Comparison of ENCODE assay signal across 8 cellular contexts in the genomic region with DNA sequence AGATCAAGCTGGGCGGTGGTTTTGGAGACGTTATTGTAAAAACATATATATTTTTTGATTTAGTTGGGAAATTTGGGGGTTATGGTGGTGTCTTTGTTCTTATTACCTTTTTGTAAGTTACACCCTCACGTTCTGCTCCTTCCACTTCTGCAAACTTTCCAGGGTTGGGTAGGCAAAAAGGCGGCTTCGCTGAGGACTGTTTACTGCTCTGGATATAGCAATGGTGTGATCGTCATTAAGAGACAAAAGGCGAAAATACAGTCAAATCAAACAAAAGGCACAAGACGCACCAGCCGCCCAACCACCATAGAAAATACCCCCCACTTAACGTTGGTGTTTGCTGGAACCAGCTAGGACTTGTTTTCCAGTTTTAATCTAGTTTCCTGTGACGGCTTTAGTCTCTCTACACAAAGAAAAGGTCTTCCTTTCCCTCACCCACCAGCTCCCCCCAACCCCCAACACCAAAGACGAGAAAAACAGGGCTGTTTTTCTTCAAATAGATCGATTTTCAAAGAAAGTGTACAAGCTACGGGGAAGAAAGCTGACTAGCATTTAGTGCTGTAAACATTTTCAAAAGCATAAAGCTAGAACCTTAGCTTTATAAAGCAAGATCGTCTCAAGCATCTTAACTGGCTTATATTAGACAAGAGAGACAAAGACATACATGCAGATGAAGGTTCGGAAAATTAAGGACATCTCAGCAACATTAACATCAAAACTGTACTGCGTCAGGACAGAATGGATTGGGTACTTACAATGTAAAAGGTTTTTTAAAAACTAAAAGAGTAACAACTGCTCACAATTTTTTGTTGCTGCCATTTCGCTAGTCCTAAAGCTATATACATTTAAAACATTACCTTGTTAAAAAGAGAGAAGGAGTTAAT. TPM values are rescaled to one million over a fixed set of nuclear protein-coding genes. Genes with fewer than 3 reads are reported as not detected.
A peak's percentile ranks its signal among the peaks of the same experiment; 100 is the strongest.
DNase-seq lines count a peak whose midpoint lies in the region; ATAC-seq, FAIRE-seq and TF ChIP-seq lines count a peak whose summit lies in the region.

No MANE protein-coding gene starts in this region.

- no peak for TF ChIP-seq CTCF in HCT116 (IDR thresholded peaks at IDR 0.05 in 2 of 3, conservative IDR thresholded peaks at IDR 0.05 in 1 of 3; ENCODE audit: borderline replicate concordance in 1 of 3, insufficient read depth in 1 of 3, low read depth in 2 of 3, low read length in 2 of 3)
- TF ChIP-seq CTCF in Peyer's patch (IDR thresholded peaks at IDR 0.05): no peak
- TF ChIP-seq CTCF in GM12878 (IDR thresholded peaks at IDR 0.05 in 2 of 3, conservative IDR thresholded peaks at IDR 0.05 in 1 of 3; ENCODE audit: control insufficient read depth in 2 of 3, extremely low read depth in 1 of 3, insufficient read depth in 1 of 3, low read depth in 3 of 3, low read length in 3 of 3): no peak

- TF ChIP-seq EP300 in GM12878 (IDR thresholded peaks at IDR 0.05; ENCODE audit: borderline replicate concordance in 1 of 2, control insufficient read depth in 1 of 2, low read depth in 2 of 2, low read length in 2 of 2): no peak

- H3K27me3 Mint-ChIP-seq in stimulated activated naive B cell treated with anti-CD40 and anti-IgM and Interleukin-4, amounts not matched to agents 10 μg/mL and 1 μg/mL and 100 μg/mL, for 72 hours: no peaks in the 10 kb centered on the region

- peaks cover 0 to 11% of the 10 kb centered on the region in 2 experiments; a peak in 3 of 4 replicates for H3K36me3 ChIP-seq in HCT116 (ENCODE audit: control insufficient read depth in 1 of 2, insufficient read depth in 2 of 2, low read length in 2 of 2)
- H3K36me3 ChIP-seq in Peyer's patch: no peaks in the 10 kb centered on the region
- H3K36me3 ChIP-seq in GM12878 (ENCODE audit: control insufficient read depth in 2 of 2, insufficient read depth in 2 of 2, low read length in 1 of 2): peaks cover 12 to 13% of the 10 kb centered on the region in 2 experiments; a peak in 3 of 4 replicates

- BruUV-seq in HCT116 (replicated peaks; lab: Mats Ljungman, UMichigan): no TSS peak
- no TSS peak for BruUV-seq in GM12878 (replicated peaks; lab: Mats Ljungman, UMichigan)

- peak overlapping the region; percentile 93 to 99 for H3K4me3 Mint-ChIP-seq in stimulated activated naive B cell treated with anti-CD40 and anti-IgM and Interleukin-4, amounts not matched to agents 10 μg/mL and 1 μg/mL and 100 μg/mL, for 72 hours

- SMC1A ChIA-PET in GM12878 (lab: Charles Lee; ENCODE audit: uncharacterized antibody, unreplicated experiment): interaction anchor here (0.8 to 12.2 kb wide), 9 partner anchors 8 to 699 kb away, joined by 3 to 226 read pairs (median 4); partner anchors contain the start of genes CFAP251, RHOF and ZCCHC8

- H4K20me1 ChIP-seq in HCT116 (ENCODE audit: insufficient read depth) (no peaks in the 10 kb centered on the region), GM12878 (ENCODE audit: control insufficient read depth, insufficient read depth) (peaks cover 5% of the 10 kb centered on the region; the same call in 1 of the 2 replicates)

- intact Hi-C loops in HCT116 (cut with micrococcal nuclease) (no loop called here), GM12878 (cut with micrococcal nuclease; ENCODE audit: unreplicated experiment) (loop anchor here (5.0 kb wide), 2 partner anchors 265 to 1430 kb away; partner anchors contain the start of genes MPHOSPH9 and MTRFR)

- WGBS in GM12878 (ENCODE audit: insufficient coverage, insufficient replicate concordance, low lambda C conversion rate, missing lambda C conversion rate): 2% methylated on average over 18 of the region's 18 CpGs

- H3K36me3 Mint-ChIP-seq in stimulated activated naive B cell treated with anti-CD40 and anti-IgM and Interleukin-4, amounts not matched to agents 10 μg/mL and 1 μg/mL and 100 μg/mL, for 72 hours: peaks cover 28 to 50% of the 10 kb centered on the region in 2 donors

- H3K79me2 ChIP-seq in HCT116 (ENCODE audit: insufficient read depth, low read length): peaks cover 53% of the 10 kb centered on the region
- H3K79me2 ChIP-seq in GM12878 (ENCODE audit: control insufficient read depth, insufficient read depth, low read length): peaks cover 73% of the 10 kb centered on the region

- RAD21 ChIA-PET in HCT116 (lab: Charles Lee; ENCODE audit: low non-redundant PET in 1 of 2, low total read pairs in 2 of 2, uncharacterized antibody in 2 of 2, unreplicated experiment in 2 of 2): no interaction called here
- RAD21 ChIA-PET in GM12878 (lab: Charles Lee; ENCODE audit: unreplicated experiment): interaction anchor here (0.6 to 13.1 kb wide), 10 partner anchors 7 to 401 kb away, joined by 3 to 395 read pairs (median 4); partner anchors contain the start of genes ORAI1, PSMD9 and RHOF

- DNase-seq in AML-193 (lab: John Stamatoyannopoulos, UW) (peak; percentile 19 to 24), HCT116 (ENCODE audit: low read depth, low spot score) (no peak), Peyer's patch (no peak), GM12878 (ENCODE audit: low read depth, low spot score) (no peak), amniotic stem cell (lab: John Stamatoyannopoulos, UW) (no peak)
- no peak for DNase-seq in stimulated activated naive B cell treated with anti-CD40 and anti-IgM and Interleukin-4, amounts not matched to agents 10 μg/mL and 1 μg/mL and 100 μg/mL, for 72 hours

- FAIRE-seq in GM12878 (lab: Jason Lieb, UNC) (no peak), islet of Langerhans (lab: Jason Lieb, UNC) (peak; percentile 9)

- H3K27ac Mint-ChIP-seq in stimulated activated naive B cell treated with anti-CD40 and anti-IgM and Interleukin-4, amounts not matched to agents 10 μg/mL and 1 μg/mL and 100 μg/mL, for 72 hours: peak overlapping the region; percentile 100

- in situ Hi-C loops in GM12878 (cut with MboI): no loop called here

- no peaks in the 10 kb centered on the region for H3K9me3 Mint-ChIP-seq in stimulated activated naive B cell treated with anti-CD40 and anti-IgM and Interleukin-4, amounts not matched to agents 10 μg/mL and 1 μg/mL and 100 μg/mL, for 72 hours

- H3K4me1 Mint-ChIP-seq in stimulated activated naive B cell treated with anti-CD40 and anti-IgM and Interleukin-4, amounts not matched to agents 10 μg/mL and 1 μg/mL and 100 μg/mL, for 72 hours: peaks cover 37 to 58% of the 10 kb centered on the region in 2 donors

- H3K4me1 ChIP-seq in HCT116 (ENCODE audit: control insufficient read depth in 1 of 2, insufficient read depth in 2 of 2, low read length in 2 of 2) (peaks cover 40 to 76% of the 10 kb centered on the region in 2 experiments), Peyer's patch (peaks cover 0 to 38% (median 15%) of the 10 kb centered on the region in 4 donors), GM12878 (ENCODE audit: control insufficient read depth, insufficient read depth, low read length) (peaks cover 20% of the 10 kb centered on the region)

- H3K4me3 ChIP-seq in HCT116 (replicated peaks in 1 of 2; ENCODE audit: low read depth in 1 of 2, low read length in 2 of 2): peak overlapping the region; percentile 74
- H3K4me3 ChIP-seq in Peyer's patch: peak overlapping the region; percentile 82 to 93 (median 88)
- peak overlapping the region; percentile 66 for H3K4me3 ChIP-seq in GM12878

- no peaks in the 10 kb centered on the region for H3K27me3 ChIP-seq in HCT116 (ENCODE audit: insufficient read depth, low read length)
- H3K27me3 ChIP-seq in Peyer's patch: no peaks in the 10 kb centered on the region
- no peaks in the 10 kb centered on the region for H3K27me3 ChIP-seq in GM12878 (replicated peaks in 1 of 2; ENCODE audit: control insufficient read depth in 2 of 2, insufficient read depth in 2 of 2, low read length in 1 of 2)

- peak overlapping the region; percentile 98 for H3K9ac ChIP-seq in HCT116 (ENCODE audit: low read length)
- peak overlapping the region; percentile 100 for H3K9ac ChIP-seq in GM12878 (ENCODE audit: control insufficient read depth, insufficient read depth, low read length)

- H3K9me2 ChIP-seq in HCT116 (ENCODE audit: insufficient read depth): no peaks in the 10 kb centered on the region

- POLR2A ChIA-PET in HCT116 (lab: Charles Lee) (interaction anchor here (0.6 to 2.6 kb wide), 6 partner anchors 10 to 86 kb away, joined by 3 to 9 read pairs (median 5); partner anchors contain the start of gene PSMD9), GM12878 (lab: Charles Lee) (interaction anchor here (0.5 to 10.1 kb wide), 14 partner anchors 9 to 1582 kb away, joined by 3 to 155 read pairs (median 6); partner anchors contain the start of genes DIABLO, ORAI1, PSMD9 and RHOF)

- TF ChIP-seq RAD21 in HCT116 (IDR thresholded peaks at IDR 0.05; ENCODE audit: low read depth) (no peak), GM12878 (IDR thresholded peaks at IDR 0.05; ENCODE audit: insufficient read depth, low read depth, low read length) (no peak)

- CTCF ChIA-PET in HCT116 (lab: Charles Lee): interaction anchor here (1.2 to 4.0 kb wide), 3 partner anchors 8 to 86 kb away, joined by 3 to 30 read pairs (median 26); partner anchors contain the start of gene RHOF
- CTCF ChIA-PET in GM12878 (lab: Yijun Ruan, JAX): interaction anchor here (0.5 to 13.6 kb wide), 10 partner anchors 5 to 1132 kb away, joined by 3 to 565 read pairs (median 5); partner anchors contain the start of genes PSMD9, RHOF and SETD1B

- H3K4me2 ChIP-seq in HCT116 (ENCODE audit: low read length) (peak overlapping the region; percentile 99), GM12878 (ENCODE audit: control insufficient read depth, insufficient read depth) (peak overlapping the region; percentile 88)

- H2AFZ ChIP-seq in HCT116 (ENCODE audit: low read depth, low read length, poor library complexity, severe bottlenecking): no peak overlapping the region
- no peak overlapping the region for H2AFZ ChIP-seq in GM12878 (ENCODE audit: control insufficient read depth, low read depth, low read length)

- ATAC-seq in HCT116 (no peak), GM12878 (no peak), GM18517 (IDR thresholded peaks at IDR 0.05; ENCODE audit: unreplicated experiment) (no peak)
- ATAC-seq in stimulated activated naive B cell treated with anti-CD40 and anti-IgM and Interleukin-4, amounts not matched to agents 10 μg/mL and 1 μg/mL and 100 μg/mL, for 72 hours (replicated peaks): no peak

- no peaks in the 10 kb centered on the region for H3K9me3 ChIP-seq in HCT116 (ENCODE audit: control insufficient read depth in 1 of 2, insufficient read depth in 1 of 2, low read depth in 1 of 2, low read length in 2 of 2)
- no peaks in the 10 kb centered on the region for H3K9me3 ChIP-seq in Peyer's patch
- H3K9me3 ChIP-seq in GM12878 (replicated peaks; ENCODE audit: control insufficient read depth, insufficient read depth, low read length): no peaks in the 10 kb centered on the region

- TF ChIP-seq POLR2A in HCT116 (IDR thresholded peaks at IDR 0.05; ENCODE audit: borderline replicate concordance, extremely low read depth, insufficient read depth, insufficient read length) (no peak), Peyer's patch (IDR thresholded peaks at IDR 0.05) (no peak), GM12878 (IDR thresholded peaks at IDR 0.05; ENCODE audit: low read depth, low read length) (peak; percentile 49; the same call in 1 of the 2 replicates)

- H3K27ac ChIP-seq in HCT116 (ENCODE audit: low read depth, low read length) (peak overlapping the region; percentile 100), Peyer's patch (peak overlapping the region; percentile 100), GM12878 (ENCODE audit: control insufficient read depth, insufficient read depth) (peak overlapping the region; percentile 97)

RNA-seq across cellular contexts. Expression of gene SETD1B, which starts 2.0 kb away (rescaled TPM):
- 17.5 TPM for total RNA-seq in HCT116 (2021; ENCODE audit: unreplicated experiment)
- 6.6 and 7.3 TPM in 2 replicates for polyA plus RNA-seq in HCT116 (2012)
- total RNA-seq in Peyer's patch: 10 to 100 TPM; 15.4 to 30.5 (median 25.3) TPM
- 8.1 and 10.1 TPM in 2 replicates for total RNA-seq in GM12878 (2013; cell fraction: nucleolus; rRNA removed)
- total RNA-seq in GM12878 (2014; rRNA removed): 1.8 and 2.1 TPM in 2 replicates
- total RNA-seq in GM12878 (2014; rRNA removed; fragmentation: Illumina TruSeq; extraction: Trizol): 1.3 TPM in 2 replicates
- 15.5 and 17.3 TPM in 2 replicates for total RNA-seq in GM12878 (2021)
- polyA plus RNA-seq in GM12878 (2011; ENCODE audit: low read depth): 2.0 TPM
- polyA plus RNA-seq in GM12878 (2011; rRNA removed): 0.27 and 0.50 TPM in 2 replicates
- polyA plus RNA-seq in GM12878 (2011; cell fraction: cytosol; rRNA removed): 0.67 and 0.76 TPM in 2 replicates
- polyA plus RNA-seq in GM12878 (2011; cell fraction: nucleus; rRNA removed): 3.1 and 6.2 TPM in 2 replicates
- 4.3 and 5.9 TPM in 2 replicates for polyA plus RNA-seq in GM12878 (2012)
- 1.7 and 3.6 TPM in 2 replicates for polyA plus RNA-seq in GM12878 (2014; fragmentation: Illumina TruSeq; extraction: Trizol)
- polyA plus RNA-seq in GM12878 (2014; fragmentation: Nextera tagmentation; extraction: Ambion mirVana): 1 to 10 TPM in 1 of 2 experiments, under 1 TPM in 1; 0.53 to 1.7 TPM
- polyA plus RNA-seq in GM12878 (2014; rRNA removed): 4.9 and 7.5 TPM in 2 replicates
- polyA plus RNA-seq in GM12878 (2016; fragmentation: Nextera tagmentation; extraction: Ambion mirVana): 1 to 10 TPM; 1.2 to 1.5 TPM
- polyA minus RNA-seq in GM12878 (2011; rRNA and poly(A)+ RNA removed): 1.3 and 1.4 TPM in 2 replicates
- 2.3 and 3.3 TPM in 2 replicates for polyA minus RNA-seq in GM12878 (2011; cell fraction: cytosol; rRNA and poly(A)+ RNA removed)
- polyA minus RNA-seq in GM12878 (2011; cell fraction: nucleus; rRNA and poly(A)+ RNA removed): 1.6 and 3.5 TPM in 2 replicates

RNA-seq across cellular contexts. Expression of gene RHOF, which starts 8.4 kb away (rescaled TPM):
- 116 TPM for total RNA-seq in HCT116 (2021; ENCODE audit: unreplicated experiment)
- 93.4 and 134 TPM in 2 replicates for polyA plus RNA-seq in HCT116 (2012)
- 100 to 1,000 TPM in 2 of 4 donors, 10 to 100 TPM in 2; 31.4 to 134 (median 91.0) TPM for total RNA-seq in Peyer's patch
- total RNA-seq in GM12878 (2013; cell fraction: nucleolus; rRNA removed): 111 and 129 TPM in 2 replicates
- 58.0 and 58.8 TPM in 2 replicates for total RNA-seq in GM12878 (2014; rRNA removed)
- total RNA-seq in GM12878 (2014; rRNA removed; fragmentation: Illumina TruSeq; extraction: Trizol): 32.8 and 32.9 TPM in 2 replicates
- 72.8 and 78.7 TPM in 2 replicates for total RNA-seq in GM12878 (2021)
- polyA plus RNA-seq in GM12878 (2011; ENCODE audit: low read depth): 11.6 TPM
- polyA plus RNA-seq in GM12878 (2011; rRNA removed): 25.4 and 40.8 TPM in 2 replicates
- 71.0 and 80.5 TPM in 2 replicates for polyA plus RNA-seq in GM12878 (2011; cell fraction: cytosol; rRNA removed)
- polyA plus RNA-seq in GM12878 (2011; cell fraction: nucleus; rRNA removed): 76.9 and 97.7 TPM in 2 replicates
- polyA plus RNA-seq in GM12878 (2012): 38.5 and 51.6 TPM in 2 replicates
- 28.5 and 36.5 TPM in 2 replicates for polyA plus RNA-seq in GM12878 (2014; fragmentation: Illumina TruSeq; extraction: Trizol)
- 1 to 10 TPM; 6.1 to 6.4 TPM for polyA plus RNA-seq in GM12878 (2014; fragmentation: Nextera tagmentation; extraction: Ambion mirVana)
- polyA plus RNA-seq in GM12878 (2014; rRNA removed): 66.1 and 75.8 TPM in 2 replicates
- polyA plus RNA-seq in GM12878 (2016; fragmentation: Nextera tagmentation; extraction: Ambion mirVana): 10 to 100 TPM; 38.9 to 40.5 TPM
- polyA minus RNA-seq in GM12878 (2011; rRNA and poly(A)+ RNA removed): 45.1 and 66.7 TPM in 2 replicates
- 58.2 and 58.8 TPM in 2 replicates for polyA minus RNA-seq in GM12878 (2011; cell fraction: cytosol; rRNA and poly(A)+ RNA removed)
- 35.3 and 53.2 TPM in 2 replicates for polyA minus RNA-seq in GM12878 (2011; cell fraction: nucleus; rRNA and poly(A)+ RNA removed)

RNA-seq across cellular contexts. Expression of gene HPD, which starts 56.8 kb away (rescaled TPM):
- total RNA-seq in HCT116 (2021; ENCODE audit: unreplicated experiment) (1.1 TPM), Peyer's patch (not detected), GM12878 (2014; rRNA removed) (not detected in 2 replicates), GM12878 (2014; rRNA removed; fragmentation: Illumina TruSeq; extraction: Trizol) (not detected in 2 replicates), GM12878 (2021) (0.13 and 0.28 TPM in 2 replicates)
- polyA plus RNA-seq in HCT116 (2012): 1.5 TPM in 2 replicates
- total RNA-seq in GM12878 (2013; cell fraction: nucleolus; rRNA removed): not detected in 2 replicates
- polyA plus RNA-seq in GM12878 (2011; ENCODE audit: low read depth): not detected
- polyA plus RNA-seq in GM12878 (2011; rRNA removed) (not detected in 2 replicates), GM12878 (2014; fragmentation: Illumina TruSeq; extraction: Trizol) (not detected in 2 replicates), GM12878 (2014; fragmentation: Nextera tagmentation; extraction: Ambion mirVana) (under 1 TPM in 1 of 2 experiments, not detected in 1; 0.04 TPM), GM12878 (2014; rRNA removed) (0.15 and 0.69 TPM in 2 replicates), GM12878 (2016; fragmentation: Nextera tagmentation; extraction: Ambion mirVana) (not detected)
- not detected in 2 replicates for polyA plus RNA-seq in GM12878 (2011; cell fraction: cytosol; rRNA removed)
- not detected in 2 replicates for polyA plus RNA-seq in GM12878 (2011; cell fraction: nucleus; rRNA removed)
- polyA plus RNA-seq in GM12878 (2012): 0.15 TPM in 1 of 2 replicates, not detected in the other
- polyA minus RNA-seq in GM12878 (2011; rRNA and poly(A)+ RNA removed): not detected in 2 replicates
- polyA minus RNA-seq in GM12878 (2011; cell fraction: cytosol; rRNA and poly(A)+ RNA removed): not detected in 2 replicates
- polyA minus RNA-seq in GM12878 (2011; cell fraction: nucleus; rRNA and poly(A)+ RNA removed): not detected in 2 replicates

Comparison
In these comparisons a context has a peak if more than half of its experiments do, and no peak if none do; other contexts are left out.
1. DNase-seq: peak in AML-193 (2 of 2); none in HCT116 (single experiment), Peyer's patch (0 of 3), GM12878 (single experiment), stimulated activated naive B cell treated with anti-CD40 and anti-IgM and Interleukin-4, amounts not matched to agents 10 μg/mL and 1 μg/mL and 100 μg/mL, for 72 hours (single experiment) and amniotic stem cell (single experiment).
2. Peak in every context shown above with its lines, with median percentiles within 50 percentile points of each other: H3K27ac ChIP-seq and H3K4me3 ChIP-seq.